Comparison of ENCODE assay signal across 10 cellular contexts in the genomic region with DNA sequence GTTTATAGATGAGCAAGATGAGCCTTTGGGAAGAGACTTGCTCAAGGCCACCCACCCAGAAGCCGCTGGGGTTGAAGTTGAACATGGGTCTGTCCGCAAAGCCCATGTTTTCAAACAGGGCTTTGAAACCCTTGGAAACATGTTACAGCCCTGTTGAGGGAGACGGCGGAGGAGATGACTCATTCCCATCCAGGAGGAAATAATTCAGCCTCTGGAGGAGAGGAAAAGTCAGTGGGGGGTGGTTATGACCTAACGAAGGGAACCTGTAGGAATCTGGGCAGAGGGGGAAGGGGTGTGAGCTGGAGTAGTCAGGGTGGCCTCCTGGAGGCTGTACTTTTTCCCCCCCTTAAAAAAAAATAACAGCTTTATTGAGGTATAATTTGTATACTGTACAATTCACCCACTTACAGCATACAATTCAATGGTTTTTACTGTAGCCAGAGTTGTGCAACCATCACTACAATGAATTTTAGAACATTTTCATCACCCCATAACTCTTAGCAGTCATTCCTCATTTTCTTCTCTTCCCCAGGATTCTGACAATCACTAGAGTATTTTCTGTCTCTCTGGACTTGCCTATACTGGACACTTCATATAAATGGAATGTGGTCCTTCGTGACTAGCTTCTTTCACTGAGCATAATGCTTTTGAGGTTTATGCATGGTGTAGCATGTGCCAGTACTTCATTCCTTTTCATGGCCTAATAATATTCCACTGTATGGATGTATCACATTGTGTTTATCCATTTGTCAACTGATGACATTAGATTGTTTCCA. TPM values are rescaled to one million over a fixed set of nuclear protein-coding genes. Genes with fewer than 3 reads are reported as not detected.
DNase-seq lines count a peak whose midpoint lies in the region; TF ChIP-seq lines count a peak whose summit lies in the region.
"Had no signal": no experiment of that assay in that cellular context is flagged by ENCODE, and none has a peak within 500 bp of the region (broad histone marks: within the 10 kb centered on the region; RNA-seq: fewer than 3 reads in every experiment).

No MANE protein-coding gene starts in this region.

- DNase-seq in ACHN (peak; percentile 88), HT1080 (ENCODE audit: low read depth) (peak; percentile 95), cardiac fibroblast (ENCODE audit: low read depth in 2 of 2) (peak; percentile 92), mesenteric fat pad (ENCODE audit: low spot score) (peak; percentile 71), NCI-H446 treated with DMSO at 0.1 percent for 48 hours (lab: John Stamatoyannopoulos, UW) (no peak), NCI-H524 (lab: John Stamatoyannopoulos, UW) (no peak)
- no peak for DNase-seq in activated CD8-positive, alpha-beta memory T cell treated with anti-CD3 and anti-CD28 coated beads for 24 hours
- DNase-seq in activated CD4-positive, alpha-beta memory T cell treated with anti-CD3 and anti-CD28 coated beads, Interleukin-2, amount 10 ng/mL, durations not matched to agents 7 days and 5 days = no peak

- peaks cover 42% of the 10 kb centered on the region for H3K27me3 Mint-ChIP-seq in activated CD4-positive, alpha-beta memory T cell treated with anti-CD3 and anti-CD28 coated beads, Interleukin-2, amount 10 ng/mL, durations not matched to agents 7 days and 5 days
- H3K27me3 Mint-ChIP-seq: activated naive CD8-positive, alpha-beta T cell treated with anti-CD3 and anti-CD28 coated beads, Interleukin-2, amount 10 ng/mL, durations not matched to agents 7 days and 5 days had no signal

- no peaks in the 10 kb centered on the region for H3K36me3 Mint-ChIP-seq in activated CD4-positive, alpha-beta memory T cell treated with anti-CD3 and anti-CD28 coated beads, Interleukin-2, amount 10 ng/mL, durations not matched to agents 7 days and 5 days (ENCODE audit: low read depth)

- POLR2A ChIA-PET in activated CD4-positive, alpha-beta memory T cell treated with anti-CD3 and anti-CD28 coated beads, Interleukin-2, amount 10 ng/mL, durations not matched to agents 7 days and 5 days (lab: Charles Lee) = no interaction called here

- no peak overlapping the region for H3K4me3 ChIP-seq in cardiac fibroblast (replicated peaks in 1 of 2; ENCODE audit: low read depth in 2 of 2, low read length in 2 of 2)
- H3K4me3 ChIP-seq: vagina had no signal

- peaks cover 15% of the 10 kb centered on the region for H3K4me1 Mint-ChIP-seq in activated CD4-positive, alpha-beta memory T cell treated with anti-CD3 and anti-CD28 coated beads, Interleukin-2, amount 10 ng/mL, durations not matched to agents 7 days and 5 days

- H3K9me3 Mint-ChIP-seq in activated CD4-positive, alpha-beta memory T cell treated with anti-CD3 and anti-CD28 coated beads, Interleukin-2, amount 10 ng/mL, durations not matched to agents 7 days and 5 days = no peaks in the 10 kb centered on the region
- H3K9me3 Mint-ChIP-seq: activated naive CD8-positive, alpha-beta T cell treated with anti-CD3 and anti-CD28 coated beads, Interleukin-2, amount 10 ng/mL, durations not matched to agents 7 days and 5 days had no signal

- TF ChIP-seq CTCF in cardiac fibroblast (IDR thresholded peaks at IDR 0.05; ENCODE audit: low read depth, low read length) = no peak

- in situ Hi-C loops in ACHN (cut with HindIII; ENCODE audit: low pct_ligation_motif_present, low pct_unique_long_range_greater_than_20kb, low sequenced_read_pairs) = no loop called here

- CTCF ChIA-PET in activated CD4-positive, alpha-beta memory T cell treated with anti-CD3 and anti-CD28 coated beads, Interleukin-2, amount 10 ng/mL, durations not matched to agents 7 days and 5 days (lab: Charles Lee) = no interaction called here

- no peak overlapping the region for H3K27ac Mint-ChIP-seq in activated CD4-positive, alpha-beta memory T cell treated with anti-CD3 and anti-CD28 coated beads, Interleukin-2, amount 10 ng/mL, durations not matched to agents 7 days and 5 days

- H3K4me3 Mint-ChIP-seq in activated CD4-positive, alpha-beta memory T cell treated with anti-CD3 and anti-CD28 coated beads, Interleukin-2, amount 10 ng/mL, durations not matched to agents 7 days and 5 days = no peak overlapping the region

RNA-seq across cellular contexts. Expression of gene RIN3, which starts 1.9 kb away (rescaled TPM):
- 3.0 and 6.6 TPM in 2 replicates for total RNA-seq in HT1080 (2014; rRNA removed; shearing (Covaris generic))
- polyA plus RNA-seq in HT1080 (2015; cell fraction: cytosol; rRNA removed) = 13.0 and 13.5 TPM in 2 replicates
- polyA plus RNA-seq in HT1080 (2015; cell fraction: nucleus; rRNA removed) = 5.1 and 6.8 TPM in 2 replicates
- total RNA-seq in mesenteric fat pad = 38.0 TPM
- 10 to 100 TPM; 29.3 to 31.5 TPM for total RNA-seq in activated CD4-positive, alpha-beta memory T cell treated with anti-CD3 and anti-CD28 coated beads, Interleukin-2, amount 10 ng/mL, durations not matched to agents 7 days and 5 days

Comparison
In these comparisons a context has a peak if more than half of its experiments do, and no peak if none do; other contexts are left out.
1. DNase-seq: peak in ACHN (single experiment), HT1080 (single experiment), cardiac fibroblast (2 of 2) and mesenteric fat pad (single experiment); none in activated CD8-positive, alpha-beta memory T cell treated with anti-CD3 and anti-CD28 coated beads for 24 hours (single experiment), NCI-H446 treated with DMSO at 0.1 percent for 48 hours (single experiment), NCI-H524 (0 of 2) and activated CD4-positive, alpha-beta memory T cell treated with anti-CD3 and anti-CD28 coated beads, Interleukin-2, amount 10 ng/mL, durations not matched to agents 7 days and 5 days (single experiment).